Comparison of ENCODE assay signal across 28 cellular contexts in the genomic region with DNA sequence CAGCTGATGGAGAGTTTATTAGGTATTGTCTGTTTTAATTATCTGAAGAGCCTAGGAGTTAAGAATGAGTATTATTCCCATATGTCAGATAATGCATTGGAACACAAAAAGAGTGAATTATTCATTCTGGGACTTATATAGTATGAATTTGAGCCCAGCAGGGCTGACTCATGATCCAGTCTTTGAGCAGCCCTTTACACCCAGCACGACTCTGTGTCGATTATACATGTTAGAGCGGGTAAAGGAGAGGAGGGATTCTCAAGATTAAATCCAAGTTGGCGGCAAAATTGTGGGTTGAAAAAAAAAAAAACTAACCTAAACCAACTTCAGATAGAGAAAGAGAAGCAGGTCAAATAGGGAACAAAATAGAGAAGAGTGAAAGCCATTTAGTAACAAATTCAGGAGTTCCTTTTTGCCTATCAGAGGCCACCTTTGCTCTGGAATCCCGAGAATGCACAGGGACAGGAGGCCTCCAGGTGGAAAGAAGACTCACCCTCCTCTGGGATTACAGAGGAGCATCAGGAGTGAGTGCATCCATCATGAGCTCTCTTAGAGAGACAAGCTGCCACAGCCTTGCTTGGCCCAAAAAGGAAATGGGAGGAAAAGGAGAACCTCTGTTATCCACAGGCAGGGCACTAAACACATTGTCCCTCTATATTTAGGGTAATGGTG. TPM values are rescaled to one million over a fixed set of nuclear protein-coding genes. Genes with fewer than 3 reads are reported as not detected.
DNase-seq lines count a peak whose midpoint lies in the region; ATAC-seq, FAIRE-seq and TF ChIP-seq lines count a peak whose summit lies in the region.
"Had no signal": no experiment of that assay in that cellular context is flagged by ENCODE, and none has a peak within 500 bp of the region (broad histone marks: within the 10 kb centered on the region; RNA-seq: fewer than 3 reads in every experiment).

No MANE protein-coding gene starts in this region.

- no peak for ATAC-seq in PC-3
- ATAC-seq in gastroesophageal sphincter = no peak
- ATAC-seq: HepG2, K562, Right ventricle myocardium inferior had no signal

- FAIRE-seq in bronchial epithelial cell (lab: Jason Lieb, UNC) = peak; percentile 85
- FAIRE-seq: HepG2, K562 had no signal

- no peaks in the 10 kb centered on the region for H3K36me3 Mint-ChIP-seq in Caco-2 (ENCODE audit: insufficient read depth, unreplicated experiment)
- H3K36me3 Mint-ChIP-seq: CD4-positive, alpha-beta memory T cell had no signal

- BruUV-seq in Caco-2 (replicated peaks; lab: Mats Ljungman, UMichigan) = no TSS peak
- no TSS peak for BruUV-seq in PC-3 (replicated peaks; lab: Mats Ljungman, UMichigan)

- H3K4me2 ChIP-seq in PC-3 (ENCODE audit: low read length) = no peak overlapping the region

- CTCF ChIA-PET in Caco-2 (lab: Charles Lee) = no interaction called here
- CTCF ChIA-PET in PC-3 (lab: Charles Lee) = no interaction called here

- H3K27ac ChIP-seq in PC-3 (ENCODE audit: low read length) (no peak overlapping the region), iPS DF 6.9 (ENCODE audit: low read length) (no peak overlapping the region), gastroesophageal sphincter (no peak overlapping the region), colonic mucosa (no peak overlapping the region), sigmoid colon (no peak overlapping the region)
- H3K27ac ChIP-seq: 22Rv1; BLaER1 treated with 17β-estradiol and CSF1 and Interleukin-3, amounts not matched to agents 10 nM and 100 nM; SJSA1 had no signal

- no peaks in the 10 kb centered on the region for H3K9me3 Mint-ChIP-seq in Caco-2 (ENCODE audit: unreplicated experiment)
- H3K9me3 Mint-ChIP-seq: CD4-positive, alpha-beta memory T cell had no signal

- H3K4me3 Mint-ChIP-seq in Caco-2 (ENCODE audit: unreplicated experiment) = no peak overlapping the region
- H3K4me3 Mint-ChIP-seq: CD4-positive, alpha-beta memory T cell had no signal

- H4K20me1 ChIP-seq in PC-3 (ENCODE audit: low read length) = no peaks in the 10 kb centered on the region
- H4K20me1 ChIP-seq: BLaER1 treated with 17β-estradiol and CSF1 and Interleukin-3, amounts not matched to agents 10 nM and 100 nM had no signal

- TF ChIP-seq EP300 in gastroesophageal sphincter (IDR thresholded peaks at IDR 0.05) (no peak), sigmoid colon (IDR thresholded peaks at IDR 0.05) (no peak)

- H3K9me2 ChIP-seq in PC-3 (replicated peaks; ENCODE audit: low read length) = no peaks in the 10 kb centered on the region

- H3K9me3 ChIP-seq in Caco-2 (no peaks in the 10 kb centered on the region), PC-3 (ENCODE audit: low read length) (no peaks in the 10 kb centered on the region), iPS DF 6.9 (ENCODE audit: control insufficient read depth, insufficient read depth, low read length) (no peaks in the 10 kb centered on the region), gastroesophageal sphincter (no peaks in the 10 kb centered on the region), colonic mucosa (no peaks in the 10 kb centered on the region), sigmoid colon (no peaks in the 10 kb centered on the region)
- H3K9me3 ChIP-seq: SJSA1 had no signal

- H3K79me2 ChIP-seq in PC-3 (ENCODE audit: low read length) = no peaks in the 10 kb centered on the region

- TF ChIP-seq CTCF in Caco-2 (IDR thresholded peaks at IDR 0.05; ENCODE audit: insufficient read depth in 1 of 2, low read depth in 1 of 2, low read length in 1 of 2, severe bottlenecking in 1 of 2, unreplicated experiment in 1 of 2) (no peak), PC-3 (conservative IDR thresholded peaks at IDR 0.05; ENCODE audit: low read depth, low read length) (no peak), bronchial epithelial cell (IDR thresholded peaks at IDR 0.05; ENCODE audit: insufficient read depth, low read length, severe bottlenecking) (no peak), gastroesophageal sphincter (IDR thresholded peaks at IDR 0.05) (no peak), colonic mucosa (IDR thresholded peaks at IDR 0.05) (no peak), sigmoid colon (IDR thresholded peaks at IDR 0.05) (no peak)

- no peak overlapping the region for H2AFZ ChIP-seq in PC-3 (ENCODE audit: low read length)

- no peak overlapping the region for H3K27ac Mint-ChIP-seq in Caco-2 (ENCODE audit: unreplicated experiment)
- H3K27ac Mint-ChIP-seq: CD4-positive, alpha-beta memory T cell had no signal

- H3K36me3 ChIP-seq in Caco-2 (ENCODE audit: control insufficient read depth, insufficient read depth, low read length) (0 out of 2 replicates have a peak, but pooled peaks cover 1% of the 10 kb centered on the region), PC-3 (ENCODE audit: low read depth, low read length) (no peaks in the 10 kb centered on the region), bronchial epithelial cell (ENCODE audit: control insufficient read depth, insufficient read depth, low read length) (no peaks in the 10 kb centered on the region), iPS DF 6.9 (ENCODE audit: control insufficient read depth, insufficient read depth, low read length) (no peaks in the 10 kb centered on the region), gastroesophageal sphincter (no peaks in the 10 kb centered on the region), colonic mucosa (no peaks in the 10 kb centered on the region), sigmoid colon (no peaks in the 10 kb centered on the region)
- H3K36me3 ChIP-seq: BLaER1 treated with 17β-estradiol and CSF1 and Interleukin-3, amounts not matched to agents 10 nM and 100 nM; SJSA1 had no signal

- DNase-seq in Caco-2 = peak; percentile 60 to 76
- DNase-seq in PC-3 = peak; percentile 6
- no peak for DNase-seq in bronchial epithelial cell (ENCODE audit: low read depth)
- DNase-seq in iPS DF 6.9 (ENCODE audit: low read depth, low spot score) = peak; percentile 55
- no peak for DNase-seq in colonic mucosa
- no peak for DNase-seq in sigmoid colon
- DNase-seq in DMS53 treated with DMSO at 0.1 percent for 48 hours (lab: John Stamatoyannopoulos, UW; ENCODE audit: unreplicated experiment) = no peak
- DNase-seq: ACHN; CD4-positive, alpha-beta memory T cell; GDM1; GOT3; MM.1S; NCI-H1092; NCI-H1436; NCI-H187 treated with DMSO at 0.1 percent for 48 hours; NCI-H345; NCI-H774; NK-92 treated with Interleukin-12 subunit alpha and Interleukin-12 subunit beta, amount 100 ng/mL, for 24 hours had no signal

- H3K9ac ChIP-seq in PC-3 (ENCODE audit: low read length) (no peak overlapping the region), colonic mucosa (ENCODE audit: low read depth in 2 of 2, low read length in 2 of 2) (no peak overlapping the region)
- H3K9ac ChIP-seq: BLaER1 treated with 17β-estradiol and CSF1 and Interleukin-3, amounts not matched to agents 10 nM and 100 nM had no signal

- no peaks in the 10 kb centered on the region for H3F3A ChIP-seq in PC-3 (ENCODE audit: low read length, unreplicated experiment)

- no peaks in the 10 kb centered on the region for H3K4me1 Mint-ChIP-seq in Caco-2 (ENCODE audit: low read depth, unreplicated experiment)
- H3K4me1 Mint-ChIP-seq: CD4-positive, alpha-beta memory T cell had no signal

- intact Hi-C loops in Caco-2 (cut with micrococcal nuclease; ENCODE audit: unreplicated experiment) (loop anchor here (1.0 kb wide), 2 partner anchors 22 to 36 kb away; no protein-coding TSS in a partner anchor), PC-3 (cut with micrococcal nuclease) (no loop called here), colonic mucosa (cut with DNase I) (no loop called here), sigmoid colon (cut with DNase I) (no loop called here)

- POLR2A ChIA-PET in Caco-2 (lab: Charles Lee) (no interaction called here), PC-3 (lab: Charles Lee; ENCODE audit: unreplicated experiment) (no interaction called here)

- H3K4me1 ChIP-seq in Caco-2 = peaks cover 16% of the 10 kb centered on the region
- no peaks in the 10 kb centered on the region for H3K4me1 ChIP-seq in PC-3 (ENCODE audit: insufficient read depth, low read length)
- peaks cover 2% of the 10 kb centered on the region for H3K4me1 ChIP-seq in iPS DF 6.9 (ENCODE audit: control insufficient read depth, insufficient read depth, low read length)
- H3K4me1 ChIP-seq in gastroesophageal sphincter = no peaks in the 10 kb centered on the region
- H3K4me1 ChIP-seq in colonic mucosa = no peaks in the 10 kb centered on the region
- no peaks in the 10 kb centered on the region for H3K4me1 ChIP-seq in sigmoid colon
- H3K4me1 ChIP-seq: SJSA1 had no signal

- WGBS in iPS DF 6.9 (ENCODE audit: insufficient coverage, insufficient read length) = no CpG with 5 or more reads among the region's 5 CpGs
- 49 to 82% methylated on average over 3 to 5 of the region's 5 CpGs for WGBS in gastroesophageal sphincter (ENCODE audit: low coverage in 1 of 2), 2 donors
- 76 to 80% methylated on average over 5 of the region's 5 CpGs for WGBS in sigmoid colon, 2 donors

- no peaks in the 10 kb centered on the region for H3K27me3 Mint-ChIP-seq in Caco-2 (ENCODE audit: insufficient read depth, unreplicated experiment)

- no peak for TF ChIP-seq POLR2A in gastroesophageal sphincter (IDR thresholded peaks at IDR 0.05)
- no peak for TF ChIP-seq POLR2A in sigmoid colon (IDR thresholded peaks at IDR 0.05)

- H3K4me3 ChIP-seq in Caco-2 (ENCODE audit: low read depth, low read length) (no peak overlapping the region), PC-3 (ENCODE audit: low read length) (no peak overlapping the region), bronchial epithelial cell (ENCODE audit: low read depth, low read length) (no peak overlapping the region), iPS DF 6.9 (ENCODE audit: low read length) (no peak overlapping the region), gastroesophageal sphincter (no peak overlapping the region), colonic mucosa (no peak overlapping the region), sigmoid colon (no peak overlapping the region)
- H3K4me3 ChIP-seq: BLaER1 treated with 17β-estradiol and CSF1 and Interleukin-3, amounts not matched to agents 10 nM and 100 nM; K562; SJSA1 had no signal

- no peaks in the 10 kb centered on the region for H3K27me3 ChIP-seq in Caco-2 (replicated peaks; ENCODE audit: control insufficient read depth, insufficient read depth, low read length)
- H3K27me3 ChIP-seq in PC-3 (ENCODE audit: low read length) = peaks cover 25% of the 10 kb centered on the region
- H3K27me3 ChIP-seq in bronchial epithelial cell (ENCODE audit: control insufficient read depth, insufficient read depth, low read length) = no peaks in the 10 kb centered on the region
- H3K27me3 ChIP-seq in iPS DF 6.9 (ENCODE audit: control insufficient read depth, insufficient read depth, low read length) = no peaks in the 10 kb centered on the region
- H3K27me3 ChIP-seq in gastroesophageal sphincter = no peaks in the 10 kb centered on the region
- no peaks in the 10 kb centered on the region for H3K27me3 ChIP-seq in colonic mucosa
- H3K27me3 ChIP-seq in sigmoid colon = no peaks in the 10 kb centered on the region
- H3K27me3 ChIP-seq: BLaER1 treated with 17β-estradiol and CSF1 and Interleukin-3, amounts not matched to agents 10 nM and 100 nM; SJSA1 had no signal

RNA-seq across cellular contexts. Expression of gene MRGPRX1, which starts 3.1 kb away (rescaled TPM):
- not detected in 2 replicates for total RNA-seq in Caco-2 (2022)
- not detected in 2 replicates for total RNA-seq in PC-3 (2014; rRNA removed)
- not detected in 2 replicates for total RNA-seq in bronchial epithelial cell
- not detected for total RNA-seq in gastroesophageal sphincter
- not detected for total RNA-seq in colonic mucosa
- not detected for total RNA-seq in sigmoid colon
- not detected for polyA plus RNA-seq in sigmoid colon
- total RNA-seq: CD4-positive, alpha-beta memory T cell; Daoy; HepG2; HT-29; K562; LHCN-M2; Right ventricle myocardium inferior; SJSA1 had no signal
- polyA plus RNA-seq: CD4-positive, alpha-beta memory T cell; HepG2; K562 had no signal

Comparison
In these comparisons a context has a peak if more than half of its experiments do, and no peak if none do; other contexts are left out.
1. DNase-seq: peak in Caco-2 (2 of 2), PC-3 (single experiment) and iPS DF 6.9 (single experiment); none in bronchial epithelial cell (single experiment), colonic mucosa (single experiment), sigmoid colon (single experiment) and DMS53 treated with DMSO at 0.1 percent for 48 hours (single experiment).